Comparison of ENCODE assay signal across 9 cellular contexts in genomic region chr15:92818658-92819311, GRCh38.
A peak's percentile ranks its signal among the peaks of the same experiment; 100 is the strongest.
DNase-seq lines count a peak whose midpoint lies in the region; TF ChIP-seq lines count a peak whose summit lies in the region.
"Had no signal": no experiment of that assay in that cellular context is flagged by ENCODE, and none has a peak within 500 bp of the region (broad histone marks: within the 10 kb centered on the region; RNA-seq: fewer than 3 reads in every experiment).

No MANE protein-coding gene starts in this region.

- H3K27me3 Mint-ChIP-seq in activated CD4-positive, alpha-beta T cell treated with anti-CD3 and anti-CD28 coated beads, Interleukin-2, amount 10 ng/mL, durations not matched to agents 7 days and 5 days = no peaks in the 10 kb centered on the region
- peaks cover 8% of the 10 kb centered on the region for H3K27me3 Mint-ChIP-seq in glutamatergic neuron (ENCODE audit: unreplicated experiment)

- H3K27me3 ChIP-seq in SU-DHL-6 (ENCODE audit: low read length) = no peaks in the 10 kb centered on the region
- H3K27me3 ChIP-seq: Peyer's patch had no signal

- H3K4me1 Mint-ChIP-seq in activated CD4-positive, alpha-beta T cell treated with anti-CD3 and anti-CD28 coated beads, Interleukin-2, amount 10 ng/mL, durations not matched to agents 7 days and 5 days = peaks cover 73% of the 10 kb centered on the region
- H3K4me1 Mint-ChIP-seq in glutamatergic neuron (ENCODE audit: low read depth, unreplicated experiment) = peaks cover 36% of the 10 kb centered on the region

- no peaks in the 10 kb centered on the region for H3K79me2 ChIP-seq in SU-DHL-6 (ENCODE audit: insufficient read depth, low read length)

- peak overlapping the region; percentile 67 for H3K27ac ChIP-seq in SU-DHL-6 (ENCODE audit: low read depth, low read length)
- H3K27ac ChIP-seq in substantia nigra (ENCODE audit: low read depth, low read length, poor library complexity, severe bottlenecking) = peak overlapping the region; percentile 99

- H4K20me1 ChIP-seq in SU-DHL-6 (ENCODE audit: low read depth, low read length) = no peaks in the 10 kb centered on the region

- H3K4me3 ChIP-seq in SU-DHL-6 (ENCODE audit: insufficient read depth, low read length, poor library complexity, severe bottlenecking) = no peak overlapping the region

- peak; percentile 27 for DNase-seq in activated CD4-positive, alpha-beta T cell treated with anti-CD3 and anti-CD28 coated beads, Interleukin-2, amount 10 ng/mL, durations not matched to agents 7 days and 5 days
- no peak for DNase-seq in activated CD4-positive, alpha-beta T cell treated with anti-CD3 and anti-CD28 coated beads for 1 hour
- DNase-seq in glutamatergic neuron = no peak
- peak in 5 of 49 donors; percentile 18 to 29 (median 23) for DNase-seq in substantia nigra (lab: John Stamatoyannopoulos, UW)
- no peak for DNase-seq in Ammon's horn (ENCODE audit: low spot score)
- DNase-seq in GM20000 (ENCODE audit: low spot score) = no peak
- no peak for DNase-seq in OCI-M1 (lab: John Stamatoyannopoulos, UW)

- no peaks in the 10 kb centered on the region for H3K9me2 ChIP-seq in SU-DHL-6 (replicated peaks; ENCODE audit: insufficient read depth, low read length)

- H2AFZ ChIP-seq in SU-DHL-6 (ENCODE audit: low read depth, low read length, severe bottlenecking) = peak overlapping the region; percentile 69

- peaks cover 36% of the 10 kb centered on the region for H3F3A ChIP-seq in SU-DHL-6 (ENCODE audit: insufficient read depth)

- peak overlapping the region; percentile 85 for H3K27ac Mint-ChIP-seq in activated CD4-positive, alpha-beta T cell treated with anti-CD3 and anti-CD28 coated beads, Interleukin-2, amount 10 ng/mL, durations not matched to agents 7 days and 5 days
- H3K27ac Mint-ChIP-seq in glutamatergic neuron (ENCODE audit: unreplicated experiment) = peak overlapping the region; percentile 95

- POLR2A ChIA-PET in activated CD4-positive, alpha-beta T cell treated with anti-CD3 and anti-CD28 coated beads, Interleukin-2, amount 10 ng/mL, durations not matched to agents 7 days and 5 days (lab: Charles Lee) = interaction anchor here (0.7 to 1.8 kb wide), 2 partner anchors 64 to 89 kb away, joined by 4 to 16 read pairs; no protein-coding TSS in a partner anchor

- H3K9ac ChIP-seq in SU-DHL-6 (ENCODE audit: low read length) = peak overlapping the region; percentile 60

- peak overlapping the region; percentile 91 for H3K4me2 ChIP-seq in SU-DHL-6 (ENCODE audit: low read depth, low read length, poor library complexity, severe bottlenecking)

- TF ChIP-seq CTCF in SU-DHL-6 (IDR thresholded peaks at IDR 0.05; ENCODE audit: insufficient read depth, low read length, poor library complexity, severe bottlenecking) (no peak), glutamatergic neuron (IDR thresholded peaks at IDR 0.05; ENCODE audit: partially characterized antibody, unreplicated experiment) (no peak), GM20000 (IDR thresholded peaks at IDR 0.05; ENCODE audit: extremely low read depth, missing control alignments) (no peak)

- peaks cover 1% of the 10 kb centered on the region for H3K36me3 Mint-ChIP-seq in activated CD4-positive, alpha-beta T cell treated with anti-CD3 and anti-CD28 coated beads, Interleukin-2, amount 10 ng/mL, durations not matched to agents 7 days and 5 days (ENCODE audit: low read depth)
- H3K36me3 Mint-ChIP-seq in glutamatergic neuron (ENCODE audit: unreplicated experiment) = no peaks in the 10 kb centered on the region

- H3K9me3 Mint-ChIP-seq in activated CD4-positive, alpha-beta T cell treated with anti-CD3 and anti-CD28 coated beads, Interleukin-2, amount 10 ng/mL, durations not matched to agents 7 days and 5 days = no peaks in the 10 kb centered on the region
- H3K9me3 Mint-ChIP-seq in glutamatergic neuron (ENCODE audit: unreplicated experiment) = peaks cover 1% of the 10 kb centered on the region

- H3K9me3 ChIP-seq in SU-DHL-6 (ENCODE audit: insufficient read depth, low read length) = no peaks in the 10 kb centered on the region
- H3K9me3 ChIP-seq: Peyer's patch had no signal

- CTCF ChIA-PET in activated CD4-positive, alpha-beta T cell treated with anti-CD3 and anti-CD28 coated beads, Interleukin-2, amount 10 ng/mL, durations not matched to agents 7 days and 5 days (lab: Charles Lee) = interaction anchor here (1.0 to 7.9 kb wide), 10 partner anchors 9 to 90 kb away, joined by 4 to 91 read pairs (median 4); partner anchors contain the start of gene CHD2

- H3K36me3 ChIP-seq in SU-DHL-6 (ENCODE audit: low read length) = no peaks in the 10 kb centered on the region
- H3K36me3 ChIP-seq: Peyer's patch had no signal

- peak overlapping the region; percentile 80 for H3K4me3 Mint-ChIP-seq in activated CD4-positive, alpha-beta T cell treated with anti-CD3 and anti-CD28 coated beads, Interleukin-2, amount 10 ng/mL, durations not matched to agents 7 days and 5 days
- peak overlapping the region; percentile 87 for H3K4me3 Mint-ChIP-seq in glutamatergic neuron (ENCODE audit: unreplicated experiment)
